ENCODE assay signal across 18 cellular contexts in genomic region chr18:36843199-36843598, GRCh38.
"Had no signal": no experiment of that assay in that cellular context is flagged by ENCODE, and none has a peak within 500 bp of the region (broad histone marks: within the 10 kb centered on the region; RNA-seq: fewer than 3 reads in every experiment).

No MANE protein-coding gene starts in this region.

- H3K27ac ChIP-seq: foreskin keratinocyte, left ventricle myocardium inferior, psoas muscle, right lobe of liver, suprapubic skin, thyroid gland, vagina had no signal

- H3K4me1 ChIP-seq: foreskin keratinocyte, psoas muscle, suprapubic skin, vagina had no signal

- H3K27me3 ChIP-seq: foreskin keratinocyte, right lobe of liver, suprapubic skin, thyroid gland, vagina had no signal

- DNase-seq: dermis blood vessel endothelial cell; effector CD4-positive, alpha-beta T cell; endodermal cell; foreskin keratinocyte; immature natural killer cell; left cardiac atrium; left ventricle myocardium inferior; naive thymus-derived CD4-positive, alpha-beta T cell; nephron progenitor cell; psoas muscle; retina; right lobe of liver; stimulated activated CD4-positive, alpha-beta T cell treated with anti-CD3 and anti-CD28 coated beads, Interleukin-4, amount 100 ng/mL, for 1 hour; stimulated activated CD8-positive, alpha-beta memory T cell treated with anti-CD3 and anti-CD28 coated beads, Interleukin-4, amount 100 ng/mL, for 48 hours; stimulated activated naive CD8-positive, alpha-beta T cell treated with anti-CD3 and anti-CD28 coated beads, Interleukin-15, Interleukin-2, amounts not matched to agents 100 U/mL and 50 U/mL, for 24 hours; thyroid gland had no signal

- H3K4me3 ChIP-seq: left ventricle myocardium inferior, psoas muscle, right lobe of liver, suprapubic skin, thyroid gland, vagina had no signal

- H3K9me3 ChIP-seq: left ventricle myocardium inferior, psoas muscle, right lobe of liver, suprapubic skin, thyroid gland, vagina had no signal

- H3K36me3 ChIP-seq: right lobe of liver, suprapubic skin, thyroid gland had no signal
